Comparison of ENCODE assay signal across 26 cellular contexts in genomic region chr7:72286486-72286885, GRCh38.
"Had no signal": no experiment of that assay in that cellular context is flagged by ENCODE, and none has a peak within 500 bp of the region (broad histone marks: within the 10 kb centered on the region; RNA-seq: fewer than 3 reads in every experiment).

No MANE protein-coding gene starts in this region.

- H3K4me3 ChIP-seq: body of pancreas, breast epithelium, Peyer's patch, SJSA1 had no signal

- DNase-seq: activated CD4-positive, alpha-beta T cell treated with anti-CD3 and anti-CD28 coated beads, Interleukin-2, amount 10 ng/mL, durations not matched to agents 24 days and 14 days; activated CD4-positive, alpha-beta T cell treated with anti-CD3 and anti-CD28 coated beads, Interleukin-2, amount 50 U/mL, for 4 hours; activated CD8-positive, alpha-beta T cell treated with anti-CD3 and anti-CD28 coated beads for 36 hours; activated effector memory CD4-positive, alpha-beta T cell treated with anti-CD3 and anti-CD28 coated beads, Interleukin-2, amount 50 U/mL, for 16 hours; activated naive CD4-positive, alpha-beta T cell treated with Interleukin-2 at 50 U/mL for 16 hours; activated naive CD8-positive, alpha-beta T cell treated with anti-CD3 and anti-CD28 coated beads, Interleukin-2, amount 10 ng/mL, durations not matched to agents 7 days and 5 days; activated T-cell treated with anti-CD3 and anti-CD28 coated beads, Interleukin-2, amount 50 U/mL, for 1 hour; activated T-cell treated with anti-CD3 and anti-CD28 coated beads, Interleukin-2, amount 50 U/mL, for 72 hours; body of pancreas; NCI-H1092 treated with DMSO at 0.1 percent for 48 hours; NCI-H1417; NCI-H1930; NCI-H2081 treated with DMSO at 0.1 percent for 48 hours; NCI-H226; NCI-H446 treated with DMSO at 0.1 percent for 48 hours; NCI-H526; NCI-H748 treated with DMSO at 0.1 percent for 48 hours; NK-92 treated with Interleukin-12 subunit alpha and Interleukin-12 subunit beta, amount 100 ng/mL, for 24 hours; PC-3; Peyer's patch; RPMI8226; SHP77 treated with DMSO at 0.1 percent for 48 hours; SK-N-SH had no signal

- H3K27ac ChIP-seq: body of pancreas, breast epithelium, Peyer's patch, SJSA1 had no signal

- H3K36me3 ChIP-seq: breast epithelium, Peyer's patch, SJSA1 had no signal

- H3K4me1 ChIP-seq: body of pancreas, breast epithelium, Peyer's patch, SJSA1 had no signal

- ATAC-seq: activated CD8-positive, alpha-beta T cell treated with anti-CD3 and anti-CD28 coated beads for 36 hours; activated T-cell treated with anti-CD3 and anti-CD28 coated beads, Interleukin-2, amount 50 U/mL, for 72 hours; activated T-helper 17 cell treated with anti-CD3 and anti-CD28 coated beads, Interleukin-2, amount 50 U/mL, for 72 hours; body of pancreas; PC-3 had no signal

- H3K27me3 ChIP-seq: body of pancreas, breast epithelium, Peyer's patch, SJSA1 had no signal

- H3K9me3 ChIP-seq: SJSA1, SK-N-SH had no signal
